In the genomic region with DNA sequence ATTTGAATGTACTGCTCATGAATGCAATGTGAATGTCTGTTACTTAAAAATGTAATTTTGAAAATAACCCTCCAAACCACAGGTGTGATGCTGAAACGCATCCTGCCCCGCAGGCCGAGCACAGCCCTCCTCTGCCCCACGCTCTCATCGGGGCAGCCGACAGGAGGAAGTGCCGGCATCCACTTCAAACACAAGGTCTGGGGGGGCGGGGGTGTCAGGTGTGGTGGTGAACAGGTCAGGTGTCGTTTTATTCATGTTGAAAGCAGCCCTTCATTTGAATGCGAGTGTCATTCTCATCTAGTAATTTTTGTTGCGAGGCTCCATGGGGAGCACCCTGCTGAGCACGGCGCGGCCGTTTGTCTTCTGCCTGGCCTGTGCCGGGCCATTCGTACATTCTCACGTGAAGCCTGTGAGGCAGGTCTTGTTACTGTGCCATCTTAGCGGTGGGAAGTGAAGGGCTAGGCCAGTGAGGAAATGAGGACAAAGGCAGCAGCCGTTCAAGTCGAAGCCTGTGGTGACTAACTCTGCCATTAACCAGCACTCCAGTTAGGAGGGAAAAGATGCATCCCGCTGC, we compare ENCODE assay signal across 11 cellular contexts. TPM values are rescaled to one million over a fixed set of nuclear protein-coding genes. Genes with fewer than 3 reads are reported as not detected.
DNase-seq lines count a peak whose midpoint lies in the region; ATAC-seq and TF ChIP-seq lines count a peak whose summit lies in the region.
"Had no signal": no experiment of that assay in that cellular context is flagged by ENCODE, and none has a peak within 500 bp of the region (broad histone marks: within the 10 kb centered on the region; RNA-seq: fewer than 3 reads in every experiment).

No MANE protein-coding gene starts in this region.

- H3K4me1 Mint-ChIP-seq in activated CD8-positive, alpha-beta T cell treated with anti-CD3 and anti-CD28 coated beads for 36 hours (ENCODE audit: low read depth): peaks cover 52% of the 10 kb centered on the region

- no peak overlapping the region for H2BK120ac ChIP-seq in mesenchymal stem cell (ENCODE audit: low read depth, low read length)

- no peak overlapping the region for H3K14ac ChIP-seq in mesenchymal stem cell (ENCODE audit: low read length in 2 of 2)

- H2BK12ac ChIP-seq in mesenchymal stem cell (ENCODE audit: low read length in 2 of 2): no peak overlapping the region

- 78% methylated on average over 22 of the region's 22 CpGs for WGBS in mesenchymal stem cell

- TF ChIP-seq CTCF in HFF-Myc (IDR thresholded peaks at IDR 0.05; ENCODE audit: low read depth, low read length, missing control alignments): no peak
- no peak for TF ChIP-seq CTCF in activated CD8-positive, alpha-beta T cell treated with anti-CD3 and anti-CD28 coated beads for 36 hours (IDR thresholded peaks at IDR 0.05)
- TF ChIP-seq CTCF in left ventricle myocardium inferior (IDR thresholded peaks at IDR 0.05; ENCODE audit: borderline replicate concordance): no peak

- H2AFZ ChIP-seq in mesenchymal stem cell (ENCODE audit: low read depth, low read length): no peak overlapping the region

- peaks cover 32% of the 10 kb centered on the region for H3K36me3 Mint-ChIP-seq in activated CD8-positive, alpha-beta T cell treated with anti-CD3 and anti-CD28 coated beads for 36 hours (ENCODE audit: low read depth)

- H2BK15ac ChIP-seq in mesenchymal stem cell (ENCODE audit: low read depth, poor library complexity, severe bottlenecking): no peak overlapping the region

- H3K4me3 ChIP-seq in HFF-Myc (replicated peaks; ENCODE audit: low read depth, low read length) (peak overlapping the region; percentile 87; the same call in 1 of the 2 replicates), mesenchymal stem cell (ENCODE audit: insufficient read depth in 1 of 2, low read depth in 1 of 2, low read length in 2 of 2) (peak overlapping the region in 1 of 2 experiments; percentile 99), left ventricle myocardium inferior (no peak overlapping the region)
- H3K4me3 ChIP-seq: lung had no signal

- no peak overlapping the region for H3K18ac ChIP-seq in mesenchymal stem cell (ENCODE audit: low read depth in 1 of 2, low read length in 2 of 2)

- peak overlapping the region; percentile 85 for H3K4me3 Mint-ChIP-seq in activated CD8-positive, alpha-beta T cell treated with anti-CD3 and anti-CD28 coated beads for 36 hours

- H3K4me1 ChIP-seq in mesenchymal stem cell (ENCODE audit: control insufficient read depth, insufficient read depth, low read depth, low read length): peaks cover 28% of the 10 kb centered on the region
- peaks cover 39% of the 10 kb centered on the region for H3K4me1 ChIP-seq in left ventricle myocardium inferior

- H3K9me3 ChIP-seq in mesenchymal stem cell (ENCODE audit: control insufficient read depth, low read length): no peaks in the 10 kb centered on the region
- no peaks in the 10 kb centered on the region for H3K9me3 ChIP-seq in left ventricle myocardium inferior (replicated peaks)

- DNase-seq in DMS153 (lab: John Stamatoyannopoulos, UW) (peak; percentile 70), HFF-Myc (ENCODE audit: extremely low read depth, low read depth) (no peak), mesenchymal stem cell (no peak), LoVo (ENCODE audit: low spot score) (no peak), superior temporal gyrus (ENCODE audit: extremely low spot score) (no peak), left ventricle myocardium inferior (no peak)
- DNase-seq in activated CD8-positive, alpha-beta T cell treated with anti-CD3 and anti-CD28 coated beads for 36 hours: peak; percentile 31
- no peak for DNase-seq in stimulated activated naive CD4-positive, alpha-beta T cell treated with Interleukin-2 at 50 U/mL for 16 hours (lab: John Stamatoyannopoulos, UW)
- DNase-seq: amygdala; NK-92 treated with Interleukin-12 subunit alpha and Interleukin-12 subunit beta, amount 100 ng/mL, for 24 hours had no signal

- intact Hi-C loops in activated CD8-positive, alpha-beta T cell treated with anti-CD3 and anti-CD28 coated beads for 36 hours (cut with micrococcal nuclease): loop anchor here (10.0 kb wide), 2 partner anchors 71 to 151 kb away; no protein-coding TSS in a partner anchor
- intact Hi-C loops in left ventricle myocardium inferior (cut with micrococcal nuclease): no loop called here

- H3K4ac ChIP-seq in mesenchymal stem cell (ENCODE audit: low read depth in 1 of 2, low read length in 2 of 2): no peak overlapping the region

- H2BK5ac ChIP-seq in mesenchymal stem cell (ENCODE audit: low read depth, low read length, poor library complexity, severe bottlenecking): no peak overlapping the region

- POLR2A ChIA-PET in activated CD8-positive, alpha-beta T cell treated with anti-CD3 and anti-CD28 coated beads for 36 hours (lab: Charles Lee): no interaction called here

- no peak for ATAC-seq in activated CD8-positive, alpha-beta T cell treated with anti-CD3 and anti-CD28 coated beads for 36 hours

- peak overlapping the region; percentile 92 for H3K9ac ChIP-seq in mesenchymal stem cell (ENCODE audit: low read length)

- H3K4me2 ChIP-seq in mesenchymal stem cell (ENCODE audit: low read length, poor library complexity, severe bottlenecking): no peak overlapping the region

- H3K27ac ChIP-seq in mesenchymal stem cell (ENCODE audit: low read length, poor library complexity, severe bottlenecking) (no peak overlapping the region), left ventricle myocardium inferior (replicated peaks) (no peak overlapping the region)

- H3K9me3 Mint-ChIP-seq in activated CD8-positive, alpha-beta T cell treated with anti-CD3 and anti-CD28 coated beads for 36 hours: no peaks in the 10 kb centered on the region

- H3K23ac ChIP-seq in mesenchymal stem cell (ENCODE audit: low read length in 2 of 2): no peak overlapping the region

- H2AK5ac ChIP-seq in mesenchymal stem cell (ENCODE audit: low read length, severe bottlenecking): no peak overlapping the region

- CTCF ChIA-PET in activated CD8-positive, alpha-beta T cell treated with anti-CD3 and anti-CD28 coated beads for 36 hours (lab: Charles Lee): interaction anchor here (1.5 kb wide), 1 partner anchor 122 kb away, joined by 4 read pairs; a partner anchor contains a TSS

- peaks cover 34% of the 10 kb centered on the region for H3K79me1 ChIP-seq in mesenchymal stem cell (replicated peaks; ENCODE audit: low read length, poor library complexity, severe bottlenecking)

- no peak overlapping the region for H4K91ac ChIP-seq in mesenchymal stem cell (ENCODE audit: low read length)

- peak overlapping the region; percentile 96 for H3K27ac Mint-ChIP-seq in activated CD8-positive, alpha-beta T cell treated with anti-CD3 and anti-CD28 coated beads for 36 hours

- H3K27me3 Mint-ChIP-seq in activated CD8-positive, alpha-beta T cell treated with anti-CD3 and anti-CD28 coated beads for 36 hours: no peaks in the 10 kb centered on the region

- no peak overlapping the region for H4K8ac ChIP-seq in mesenchymal stem cell (ENCODE audit: low read length)

- peaks cover 4 to 21% of the 10 kb centered on the region in 2 experiments for H3K27me3 ChIP-seq in mesenchymal stem cell (ENCODE audit: control insufficient read depth in 1 of 2, insufficient read depth in 1 of 2, low read length in 2 of 2)
- H3K27me3 ChIP-seq in left ventricle myocardium inferior (ENCODE audit: low read depth): peaks cover 24% of the 10 kb centered on the region

- H3K36me3 ChIP-seq in mesenchymal stem cell (ENCODE audit: control insufficient read depth in 1 of 2, insufficient read depth in 2 of 2, low read depth in 1 of 2, low read length in 2 of 2): peaks cover 0 to 31% of the 10 kb centered on the region in 2 experiments
- peaks cover 4% of the 10 kb centered on the region for H3K36me3 ChIP-seq in left ventricle myocardium inferior

RNA-seq across cellular contexts. Expression of a gene that starts 1.8 kb away (rescaled TPM):
- 10 to 100 TPM; 44.6 to 45.9 TPM for total RNA-seq in activated CD8-positive, alpha-beta T cell treated with anti-CD3 and anti-CD28 coated beads for 36 hours
- 7.7 TPM for polyA plus RNA-seq in mesenchymal stem cell (2013, experiment 1 of 2)
- polyA plus RNA-seq in mesenchymal stem cell (2013, experiment 2 of 2): 7.7 TPM
- 16.7 TPM for total RNA-seq in left ventricle myocardium inferior

Comparison
In these comparisons a context has a peak if more than half of its experiments do, and no peak if none do; other contexts are left out.
1. DNase-seq: peak in DMS153 (single experiment) and activated CD8-positive, alpha-beta T cell treated with anti-CD3 and anti-CD28 coated beads for 36 hours (single experiment); none in HFF-Myc (single experiment), mesenchymal stem cell (single experiment), stimulated activated naive CD4-positive, alpha-beta T cell treated with Interleukin-2 at 50 U/mL for 16 hours (single experiment), LoVo (single experiment), superior temporal gyrus (single experiment) and left ventricle myocardium inferior (single experiment).